8 cellular contexts compared by ENCODE assay signal in genomic region chr1:243421784-243422183, GRCh38.
DNase-seq lines count a peak whose midpoint lies in the region; ATAC-seq and TF ChIP-seq lines count a peak whose summit lies in the region.

No MANE protein-coding gene starts in this region.

- H3K27me3 Mint-ChIP-seq in activated naive CD4-positive, alpha-beta T cell treated with anti-CD3 and anti-CD28 coated beads, Interleukin-2, amount 50 U/mL, for 24 hours: no peaks in the 10 kb centered on the region

- peak; percentile 70 for DNase-seq in AG20443 (ENCODE audit: low spot score)
- DNase-seq in GM19238 (ENCODE audit: insufficient read length, low spot score): peak; percentile 21
- DNase-seq in OCI-M1 (lab: John Stamatoyannopoulos, UW): peak; percentile 95
- peak; percentile 74 for DNase-seq in kidney epithelial cell (ENCODE audit: low read depth)
- DNase-seq in stimulated activated CD8-positive, alpha-beta memory T cell treated with anti-CD3 and anti-CD28 coated beads, Interleukin-12 subunit alpha, Interleukin-12 subunit beta, amount 100 ng/mL, for 4 hours (ENCODE audit: low read depth): peak; percentile 12
- DNase-seq in NCI-H146 (lab: John Stamatoyannopoulos, UW): no peak

- no peaks in the 10 kb centered on the region for H3K27me3 ChIP-seq in kidney epithelial cell (ENCODE audit: control insufficient read depth, insufficient read depth, low read length)

- peak; percentile 69 for ATAC-seq in HG03558 (IDR thresholded peaks at IDR 0.05; ENCODE audit: extremely low read depth, unreplicated experiment)

- peak overlapping the region; percentile 17 for H3K4me3 ChIP-seq in kidney epithelial cell (ENCODE audit: low read depth, low read length)

- no peaks in the 10 kb centered on the region for H3K36me3 ChIP-seq in kidney epithelial cell (ENCODE audit: control insufficient read depth, insufficient read depth, low read length)

- no peak overlapping the region for H3K27ac Mint-ChIP-seq in activated naive CD4-positive, alpha-beta T cell treated with anti-CD3 and anti-CD28 coated beads, Interleukin-2, amount 50 U/mL, for 24 hours

- peak overlapping the region; percentile 45 for H3K4me3 Mint-ChIP-seq in activated naive CD4-positive, alpha-beta T cell treated with anti-CD3 and anti-CD28 coated beads, Interleukin-2, amount 50 U/mL, for 24 hours

- no peaks in the 10 kb centered on the region for H3K9me3 Mint-ChIP-seq in activated naive CD4-positive, alpha-beta T cell treated with anti-CD3 and anti-CD28 coated beads, Interleukin-2, amount 50 U/mL, for 24 hours

- H3K4me1 Mint-ChIP-seq in activated naive CD4-positive, alpha-beta T cell treated with anti-CD3 and anti-CD28 coated beads, Interleukin-2, amount 50 U/mL, for 24 hours: peaks cover 26% of the 10 kb centered on the region

- TF ChIP-seq CTCF in kidney epithelial cell (IDR thresholded peaks at IDR 0.05; ENCODE audit: insufficient read depth, low read length, poor library complexity, severe bottlenecking): no peak

- peaks cover 24% of the 10 kb centered on the region for H3K36me3 Mint-ChIP-seq in activated naive CD4-positive, alpha-beta T cell treated with anti-CD3 and anti-CD28 coated beads, Interleukin-2, amount 50 U/mL, for 24 hours
